ENCODE assay signal across 8 cellular contexts in the genomic region with DNA sequence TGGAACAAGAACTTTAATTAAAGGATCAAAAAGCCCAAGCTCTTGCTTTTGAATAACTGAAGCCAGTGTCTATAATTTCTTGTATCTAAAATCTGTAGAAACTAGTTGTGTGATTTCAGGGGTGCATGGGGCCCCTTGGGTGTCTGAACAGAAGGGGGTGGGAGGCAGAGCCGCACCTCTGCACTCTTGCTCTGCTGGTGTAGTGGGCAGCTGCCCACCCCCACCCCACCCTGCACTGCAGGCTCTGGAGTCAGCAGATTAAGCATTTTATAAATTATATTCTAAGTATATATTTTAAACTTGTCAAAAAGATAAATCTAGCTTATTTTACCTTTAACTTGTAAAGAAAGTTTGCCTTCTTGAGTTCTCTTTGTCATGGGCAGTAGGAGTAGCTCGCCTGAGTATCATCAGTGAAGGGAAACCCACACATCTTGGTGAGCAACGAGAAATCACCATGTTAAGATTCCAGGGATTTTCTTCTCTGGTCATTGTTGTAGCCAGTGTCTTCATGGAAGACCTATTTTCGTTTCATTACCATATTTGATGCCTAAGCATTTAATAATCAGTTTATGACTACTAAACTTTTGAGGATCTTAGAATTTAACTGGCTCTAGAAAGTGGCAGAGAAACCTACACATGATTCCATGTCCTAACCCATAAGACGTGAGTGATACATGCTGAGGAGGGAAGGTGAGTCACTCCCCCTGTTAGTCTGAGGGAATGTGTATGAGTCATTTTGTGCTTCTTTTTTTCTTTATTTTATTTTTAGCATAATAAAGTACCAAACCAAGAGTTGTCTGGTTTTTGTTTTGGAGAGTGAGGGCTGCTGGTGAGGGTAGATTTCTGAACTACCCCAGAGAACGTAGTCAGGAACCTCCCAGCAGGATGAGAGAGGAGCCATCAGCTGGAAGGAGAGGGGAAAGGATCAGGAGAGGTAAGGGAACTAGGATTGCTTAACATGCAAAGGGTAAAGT. TPM values are rescaled to one million over a fixed set of nuclear protein-coding genes. Genes with fewer than 3 reads are reported as not detected.
DNase-seq lines count a peak whose midpoint lies in the region; ATAC-seq, FAIRE-seq and TF ChIP-seq lines count a peak whose summit lies in the region.

No MANE protein-coding gene starts in this region.

- no peaks in the 10 kb centered on the region for H4K20me1 ChIP-seq in PC-9 (ENCODE audit: insufficient read depth)
- H4K20me1 ChIP-seq in HepG2 (ENCODE audit: insufficient read depth, low read length): no peaks in the 10 kb centered on the region

- H3K36me3 Mint-ChIP-seq in stimulated activated naive CD8-positive, alpha-beta T cell treated with anti-CD3 and anti-CD28 coated beads, Interleukin-15, Interleukin-2, amounts not matched to agents 100 ng/mL and 50 ng/mL, for 24 hours (ENCODE audit: low read depth): no peaks in the 10 kb centered on the region

- POLR2A ChIA-PET in PC-9 (lab: Charles Lee; ENCODE audit: unreplicated experiment): interaction anchor here (0.7 kb wide), 2 partner anchors 36 to 88 kb away, joined by 5 to 16 read pairs; no protein-coding TSS in a partner anchor
- POLR2A ChIA-PET in HepG2 (lab: Yijun Ruan, JAX): no interaction called here

- H3K27ac ChIP-seq in PC-9 (peak overlapping the region; percentile 69), epithelial cell of prostate (peak overlapping the region; percentile 69), HepG2 (ENCODE audit: extremely low read length, insufficient read depth, low read length) (no peak overlapping the region), kidney (ENCODE audit: low read depth in 2 of 2, low read length in 2 of 2) (no peak overlapping the region)

- H3K79me2 ChIP-seq in PC-9 (ENCODE audit: low read depth) (no peaks in the 10 kb centered on the region), HepG2 (ENCODE audit: insufficient read depth, low read length) (no peaks in the 10 kb centered on the region)

- peaks cover 29% of the 10 kb centered on the region for H3F3A ChIP-seq in PC-9 (ENCODE audit: insufficient read depth, low read depth)

- peak overlapping the region; percentile 79 for H3K4me3 Mint-ChIP-seq in stimulated activated naive CD8-positive, alpha-beta T cell treated with anti-CD3 and anti-CD28 coated beads, Interleukin-15, Interleukin-2, amounts not matched to agents 100 ng/mL and 50 ng/mL, for 24 hours

- H3K9me2 ChIP-seq in PC-9 (ENCODE audit: insufficient read depth): no peaks in the 10 kb centered on the region

- no peaks in the 10 kb centered on the region for H3K27me3 Mint-ChIP-seq in stimulated activated naive CD8-positive, alpha-beta T cell treated with anti-CD3 and anti-CD28 coated beads, Interleukin-15, Interleukin-2, amounts not matched to agents 100 ng/mL and 50 ng/mL, for 24 hours

- no peak for TF ChIP-seq EP300 in HepG2 (IDR thresholded peaks at IDR 0.05; ENCODE audit: low read depth in 2 of 2, low read length in 2 of 2)
- TF ChIP-seq EP300 in HepG2 (CRISPR knock-in tag; IDR thresholded peaks at IDR 0.05; ENCODE audit: borderline replicate concordance): no peak

- BruUV-seq in PC-9 (replicated peaks; lab: Mats Ljungman, UMichigan) (no TSS peak), HepG2 (replicated peaks; lab: Mats Ljungman, UMichigan) (no TSS peak)

- H3K4me3 ChIP-seq in PC-9: no peak overlapping the region; the same call in 1 of the 2 replicates
- no peak overlapping the region for H3K4me3 ChIP-seq in HepG2 (replicated peaks in 1 of 3; ENCODE audit: insufficient read depth in 1 of 3, low read depth in 2 of 3, low read length in 3 of 3)
- no peak overlapping the region for H3K4me3 ChIP-seq in kidney (ENCODE audit: low read length in 2 of 2)

- peaks cover 34% of the 10 kb centered on the region for H3K4me1 Mint-ChIP-seq in stimulated activated naive CD8-positive, alpha-beta T cell treated with anti-CD3 and anti-CD28 coated beads, Interleukin-15, Interleukin-2, amounts not matched to agents 100 ng/mL and 50 ng/mL, for 24 hours (ENCODE audit: low read depth)

- CTCF ChIA-PET in PC-9 (lab: Charles Lee) (interaction anchor here (0.6 to 0.7 kb wide), 2 partner anchors 21 to 616 kb away, joined by 5 to 8 read pairs; no protein-coding TSS in a partner anchor), HepG2 (lab: Yijun Ruan, JAX; ENCODE audit: low intra/inter-chr PET ratio, low total read pairs) (no interaction called here)

- DNase-seq in activated CD4-positive, alpha-beta T cell treated with anti-CD3 and anti-CD28 coated beads for 4 hours: peak; percentile 40 to 54
- no peak for DNase-seq in activated CD4-positive, alpha-beta T cell treated with anti-CD3 and anti-CD28 coated beads for 1 hour
- DNase-seq in PC-9: peak in 1 of 2 experiments; percentile 85
- DNase-seq in epithelial cell of prostate (ENCODE audit: low read depth, low spot score): peak; percentile 78
- DNase-seq in HepG2 (ENCODE audit: low spot score): no peak
- no peak for DNase-seq in kidney

- no peaks in the 10 kb centered on the region for H3K9me3 Mint-ChIP-seq in stimulated activated naive CD8-positive, alpha-beta T cell treated with anti-CD3 and anti-CD28 coated beads, Interleukin-15, Interleukin-2, amounts not matched to agents 100 ng/mL and 50 ng/mL, for 24 hours

- FAIRE-seq in HepG2 (lab: Jason Lieb, UNC): no peak
- FAIRE-seq in kidney (lab: Jason Lieb, UNC): no peak

- H2AFZ ChIP-seq in PC-9 (no peak overlapping the region), HepG2 (ENCODE audit: low read length) (no peak overlapping the region)

- no peak for TF ChIP-seq CTCF in PC-9 (conservative IDR thresholded peaks at IDR 0.05)
- TF ChIP-seq CTCF in HepG2 (CRISPR knock-in tag; IDR thresholded peaks at IDR 0.05): no peak
- no peak for TF ChIP-seq CTCF in kidney (IDR thresholded peaks at IDR 0.05; ENCODE audit: borderline replicate concordance, extremely low read depth, insufficient read depth)

- intact Hi-C loops in PC-9 (cut with micrococcal nuclease; ENCODE audit: unreplicated experiment): no loop called here
- intact Hi-C loops in HepG2 (cut with micrococcal nuclease; ENCODE audit: unreplicated experiment): no loop called here
- intact Hi-C loops in kidney (cut with DNase I): no loop called here

- H3K9me3 ChIP-seq in PC-9 (ENCODE audit: insufficient read depth, low read depth): no peaks in the 10 kb centered on the region
- H3K9me3 ChIP-seq in HepG2 (ENCODE audit: low read length): no peaks in the 10 kb centered on the region
- no peaks in the 10 kb centered on the region for H3K9me3 ChIP-seq in kidney (ENCODE audit: control insufficient read depth in 1 of 2, low read length in 2 of 2)

- H3K27ac Mint-ChIP-seq in stimulated activated naive CD8-positive, alpha-beta T cell treated with anti-CD3 and anti-CD28 coated beads, Interleukin-15, Interleukin-2, amounts not matched to agents 100 ng/mL and 50 ng/mL, for 24 hours: peak overlapping the region; percentile 97

- in situ Hi-C loops in HepG2 (cut with HindIII; ENCODE audit: extremely low pct_ligation_motif_present, low pct_unique_long_range_greater_than_20kb): no loop called here

- H3K9ac ChIP-seq in HepG2 (ENCODE audit: insufficient read depth, low read depth, low read length): no peak overlapping the region
- no peak overlapping the region for H3K9ac ChIP-seq in kidney (ENCODE audit: low read length in 2 of 2)

- TF ChIP-seq RAD21 in HepG2 (CRISPR knock-in tag; IDR thresholded peaks at IDR 0.05): no peak

- no peak for TF ChIP-seq POLR2A in HepG2 (IDR thresholded peaks at IDR 0.05; ENCODE audit: insufficient read depth in 1 of 2, low read depth in 2 of 2, low read length in 2 of 2)

- ATAC-seq in HG02798 (IDR thresholded peaks at IDR 0.05; ENCODE audit: poor library complexity, unreplicated experiment): peak; percentile 68
- no peak for ATAC-seq in HepG2

- H3K36me3 ChIP-seq in PC-9 (ENCODE audit: low read depth) (no peaks in the 10 kb centered on the region), HepG2 (replicated peaks in 1 of 2; ENCODE audit: control insufficient read depth in 1 of 2, insufficient read depth in 2 of 2, low read length in 2 of 2) (no peaks in the 10 kb centered on the region), kidney (ENCODE audit: control insufficient read depth in 1 of 2, insufficient read depth in 2 of 2, low read length in 2 of 2) (no peaks in the 10 kb centered on the region)

- peaks cover 39% of the 10 kb centered on the region for H3K4me1 ChIP-seq in PC-9 (replicated peaks; ENCODE audit: insufficient read depth)
- H3K4me1 ChIP-seq in HepG2 (ENCODE audit: insufficient read depth, low read length): no peaks in the 10 kb centered on the region
- H3K4me1 ChIP-seq in kidney (ENCODE audit: control insufficient read depth in 1 of 2, insufficient read depth in 1 of 2, low read depth in 1 of 2, low read length in 2 of 2): no peaks in the 10 kb centered on the region

- H3K27me3 ChIP-seq in PC-9 (ENCODE audit: insufficient read depth, low read depth): no peaks in the 10 kb centered on the region
- peaks cover 5 to 6% of the 10 kb centered on the region in 2 experiments; a peak in 3 of 5 replicates for H3K27me3 ChIP-seq in HepG2 (ENCODE audit: control insufficient read depth in 1 of 2, insufficient read depth in 2 of 2, low read length in 2 of 2)

- 21% methylated on average over 6 of the region's 6 CpGs for WGBS in HepG2 (ENCODE audit: low lambda C conversion rate)

- H3K4me2 ChIP-seq in PC-9 (peak overlapping the region; percentile 66), HepG2 (ENCODE audit: low read depth, low read length) (no peak overlapping the region)

RNA-seq across cellular contexts. Expression of gene UBE2L5, which starts 7.7 kb away (rescaled TPM):
- total RNA-seq in PC-9 (2021) (not detected in 2 replicates), HepG2 (2016; rRNA removed; fragmentation: Illumina TruSeq; extraction: Trizol) (0.13 and 0.22 TPM in 2 replicates), kidney (not detected)
- not detected in 2 replicates for total RNA-seq in HepG2 (2016; cell fraction: cytosol; rRNA removed; fragmentation: Illumina TruSeq; extraction: Trizol; ENCODE audit: low read depth)
- not detected in 2 replicates for total RNA-seq in HepG2 (2016; cell fraction: insoluble cytoplasmic fraction; rRNA removed; fragmentation: Illumina TruSeq; extraction: Trizol)
- not detected in 2 replicates for total RNA-seq in HepG2 (2016; cell fraction: membrane; rRNA removed; fragmentation: Illumina TruSeq; extraction: Trizol)
- not detected in 2 replicates for total RNA-seq in HepG2 (2016; cell fraction: nucleus; rRNA removed; fragmentation: Illumina TruSeq; extraction: Trizol)
- polyA plus RNA-seq in HepG2 (2011; rRNA removed) (not detected in 2 replicates), kidney (ENCODE audit: insufficient read depth, low read depth, low replicate concordance) (not detected)
- not detected in 2 replicates for polyA plus RNA-seq in HepG2 (2011; cell fraction: cytosol; rRNA removed)
- polyA plus RNA-seq in HepG2 (2011; cell fraction: nucleus; rRNA removed): not detected in 2 replicates
- 0.43 and 3.2 TPM in 2 replicates for polyA plus RNA-seq in HepG2 (2012)
- not detected in 2 replicates for polyA plus RNA-seq in HepG2 (2016; cell fraction: cytosol; fragmentation: Illumina TruSeq; extraction: Trizol; ENCODE audit: low read depth)
- 1.0 TPM in 1 of 2 replicates, not detected in the other for polyA plus RNA-seq in HepG2 (2016; cell fraction: insoluble cytoplasmic fraction; fragmentation: Illumina TruSeq; extraction: Trizol; ENCODE audit: low read depth)
- polyA plus RNA-seq in HepG2 (2016; cell fraction: membrane; fragmentation: Illumina TruSeq; extraction: Trizol; ENCODE audit: low read depth): not detected in 2 replicates
- not detected in 2 replicates for polyA plus RNA-seq in HepG2 (2016; cell fraction: nucleus; fragmentation: Illumina TruSeq; extraction: Trizol; ENCODE audit: insufficient read depth, low read depth)
- not detected in 2 replicates for polyA minus RNA-seq in HepG2 (2011; rRNA and poly(A)+ RNA removed; ENCODE audit: low replicate concordance)
- polyA minus RNA-seq in HepG2 (2011; cell fraction: cytosol; rRNA and poly(A)+ RNA removed): not detected in 2 replicates
- polyA minus RNA-seq in HepG2 (2011; cell fraction: nucleus; rRNA and poly(A)+ RNA removed): not detected in 2 replicates

RNA-seq across cellular contexts. Expression of gene HMGB1, which starts 35.7 kb away (rescaled TPM):
- total RNA-seq in PC-9 (2021) (172 and 313 TPM in 2 replicates), HepG2 (2016; rRNA removed; fragmentation: Illumina TruSeq; extraction: Trizol) (584 and 878 TPM in 2 replicates), kidney (264 TPM)
- 61.2 and 63.8 TPM in 2 replicates for total RNA-seq in HepG2 (2016; cell fraction: cytosol; rRNA removed; fragmentation: Illumina TruSeq; extraction: Trizol; ENCODE audit: low read depth)
- 597 and 915 TPM in 2 replicates for total RNA-seq in HepG2 (2016; cell fraction: insoluble cytoplasmic fraction; rRNA removed; fragmentation: Illumina TruSeq; extraction: Trizol)
- 106 and 121 TPM in 2 replicates for total RNA-seq in HepG2 (2016; cell fraction: membrane; rRNA removed; fragmentation: Illumina TruSeq; extraction: Trizol)
- total RNA-seq in HepG2 (2016; cell fraction: nucleus; rRNA removed; fragmentation: Illumina TruSeq; extraction: Trizol): 324 and 333 TPM in 2 replicates
- polyA plus RNA-seq in HepG2 (2011; rRNA removed) (71.6 and 115 TPM in 2 replicates), kidney (ENCODE audit: insufficient read depth, low read depth, low replicate concordance) (247 TPM)
- polyA plus RNA-seq in HepG2 (2011; cell fraction: cytosol; rRNA removed): 48.0 and 59.3 TPM in 2 replicates
- polyA plus RNA-seq in HepG2 (2011; cell fraction: nucleus; rRNA removed): 61.9 and 98.4 TPM in 2 replicates
- polyA plus RNA-seq in HepG2 (2012): 207 and 262 TPM in 2 replicates
- 68.2 and 69.4 TPM in 2 replicates for polyA plus RNA-seq in HepG2 (2016; cell fraction: cytosol; fragmentation: Illumina TruSeq; extraction: Trizol; ENCODE audit: low read depth)
- 1,007 and 1,107 TPM in 2 replicates for polyA plus RNA-seq in HepG2 (2016; cell fraction: insoluble cytoplasmic fraction; fragmentation: Illumina TruSeq; extraction: Trizol; ENCODE audit: low read depth)
- polyA plus RNA-seq in HepG2 (2016; cell fraction: membrane; fragmentation: Illumina TruSeq; extraction: Trizol; ENCODE audit: low read depth): 98.1 and 108 TPM in 2 replicates
- polyA plus RNA-seq in HepG2 (2016; cell fraction: nucleus; fragmentation: Illumina TruSeq; extraction: Trizol; ENCODE audit: insufficient read depth, low read depth): 458 and 467 TPM in 2 replicates
- polyA minus RNA-seq in HepG2 (2011; rRNA and poly(A)+ RNA removed; ENCODE audit: low replicate concordance): 9.9 and 20.1 TPM in 2 replicates
- polyA minus RNA-seq in HepG2 (2011; cell fraction: cytosol; rRNA and poly(A)+ RNA removed): 59.9 and 62.9 TPM in 2 replicates
- 145 and 175 TPM in 2 replicates for polyA minus RNA-seq in HepG2 (2011; cell fraction: nucleus; rRNA and poly(A)+ RNA removed)

Comparison
In these comparisons a context has a peak if more than half of its experiments do, and no peak if none do; other contexts are left out.
1. DNase-seq: peak in activated CD4-positive, alpha-beta T cell treated with anti-CD3 and anti-CD28 coated beads for 4 hours (2 of 2) and epithelial cell of prostate (single experiment); none in activated CD4-positive, alpha-beta T cell treated with anti-CD3 and anti-CD28 coated beads for 1 hour (single experiment), HepG2 (single experiment) and kidney (single experiment).
2. H3K27ac ChIP-seq: peak in PC-9 (single experiment) and epithelial cell of prostate (single experiment); none in HepG2 (single experiment) and kidney (0 of 2).